3 cellular contexts compared by ENCODE assay signal in the genomic region with DNA sequence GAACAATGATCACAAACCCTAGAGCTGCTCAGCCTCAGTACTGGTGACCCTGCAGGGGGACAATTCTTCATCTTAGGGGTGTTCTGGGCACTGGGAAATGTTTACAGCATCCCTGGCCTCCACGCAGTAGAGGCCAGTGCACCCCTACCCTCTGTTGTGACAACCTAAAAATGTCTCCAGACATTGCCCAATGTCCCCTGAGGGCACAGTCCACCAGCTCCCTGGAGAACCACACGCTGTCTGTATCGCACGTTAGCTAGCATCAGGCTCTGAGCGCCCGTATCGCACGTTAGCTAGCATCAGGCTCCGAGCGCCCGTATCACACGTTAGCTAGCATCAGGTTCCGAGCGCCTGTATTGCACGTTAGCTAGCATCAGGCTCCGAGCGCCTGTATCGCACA.
TF ChIP-seq lines count a peak whose summit lies in the region.

No MANE protein-coding gene starts in this region.

TF ChIP-seq in liver, 16 proteins besides CTCF, POLR2A, EP300 and RAD21 (continued from another document):
- TF ChIP-seq RXRA (IDR thresholded peaks at IDR 0.05): peak in 1 of 2 donors; percentile 40
- TF ChIP-seq GABPA (IDR thresholded peaks at IDR 0.05 in 1 of 2, conservative IDR thresholded peaks at IDR 0.05 in 1 of 2): no peak

TF ChIP-seq in HepG2, 621 proteins besides CTCF, POLR2A, EP300 and RAD21 (continues in another document):
- TF ChIP-seq, protein P1, sequence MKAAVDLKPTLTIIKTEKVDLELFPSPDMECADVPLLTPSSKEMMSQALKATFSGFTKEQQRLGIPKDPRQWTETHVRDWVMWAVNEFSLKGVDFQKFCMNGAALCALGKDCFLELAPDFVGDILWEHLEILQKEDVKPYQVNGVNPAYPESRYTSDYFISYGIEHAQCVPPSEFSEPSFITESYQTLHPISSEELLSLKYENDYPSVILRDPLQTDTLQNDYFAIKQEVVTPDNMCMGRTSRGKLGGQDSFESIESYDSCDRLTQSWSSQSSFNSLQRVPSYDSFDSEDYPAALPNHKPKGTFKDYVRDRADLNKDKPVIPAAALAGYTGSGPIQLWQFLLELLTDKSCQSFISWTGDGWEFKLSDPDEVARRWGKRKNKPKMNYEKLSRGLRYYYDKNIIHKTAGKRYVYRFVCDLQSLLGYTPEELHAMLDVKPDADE (CRISPR knock-in tag; IDR thresholded peaks at IDR 0.05): no peak
- TF ChIP-seq, protein P2, sequence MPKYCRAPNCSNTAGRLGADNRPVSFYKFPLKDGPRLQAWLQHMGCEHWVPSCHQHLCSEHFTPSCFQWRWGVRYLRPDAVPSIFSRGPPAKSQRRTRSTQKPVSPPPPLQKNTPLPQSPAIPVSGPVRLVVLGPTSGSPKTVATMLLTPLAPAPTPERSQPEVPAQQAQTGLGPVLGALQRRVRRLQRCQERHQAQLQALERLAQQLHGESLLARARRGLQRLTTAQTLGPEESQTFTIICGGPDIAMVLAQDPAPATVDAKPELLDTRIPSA (CRISPR knock-in tag; IDR thresholded peaks at IDR 0.05; ENCODE audit: borderline replicate concordance): no peak
- TF ChIP-seq ZNF326 (CRISPR knock-in tag; IDR thresholded peaks at IDR 0.05; ENCODE audit: borderline replicate concordance) (no peak), RFXANK (CRISPR knock-in tag; IDR thresholded peaks at IDR 0.05) (no peak), ZNF234 (CRISPR knock-in tag; conservative IDR thresholded peaks at IDR 0.05) (no peak), ARID2 (CRISPR knock-in tag; IDR thresholded peaks at IDR 0.05; ENCODE audit: borderline replicate concordance) (no peak), ZFP36 (IDR thresholded peaks at IDR 0.05; ENCODE audit: borderline replicate concordance, low read depth, low read length, partially characterized antibody) (no peak), ZNF3 (CRISPR knock-in tag; IDR thresholded peaks at IDR 0.05) (no peak), HNRNPLL (IDR thresholded peaks at IDR 0.05; ENCODE audit: low read depth, low read length, poor library complexity, severe bottlenecking) (no peak), NCOR1 (IDR thresholded peaks at IDR 0.05; ENCODE audit: borderline replicate concordance, low read length) (no peak), FOXP1 (IDR thresholded peaks at IDR 0.05) (no peak), FOXP1 (CRISPR knock-in tag; IDR thresholded peaks at IDR 0.05) (no peak), ATAD3A (CRISPR knock-in tag; IDR thresholded peaks at IDR 0.05) (no peak)
- TF ChIP-seq, protein P3, sequence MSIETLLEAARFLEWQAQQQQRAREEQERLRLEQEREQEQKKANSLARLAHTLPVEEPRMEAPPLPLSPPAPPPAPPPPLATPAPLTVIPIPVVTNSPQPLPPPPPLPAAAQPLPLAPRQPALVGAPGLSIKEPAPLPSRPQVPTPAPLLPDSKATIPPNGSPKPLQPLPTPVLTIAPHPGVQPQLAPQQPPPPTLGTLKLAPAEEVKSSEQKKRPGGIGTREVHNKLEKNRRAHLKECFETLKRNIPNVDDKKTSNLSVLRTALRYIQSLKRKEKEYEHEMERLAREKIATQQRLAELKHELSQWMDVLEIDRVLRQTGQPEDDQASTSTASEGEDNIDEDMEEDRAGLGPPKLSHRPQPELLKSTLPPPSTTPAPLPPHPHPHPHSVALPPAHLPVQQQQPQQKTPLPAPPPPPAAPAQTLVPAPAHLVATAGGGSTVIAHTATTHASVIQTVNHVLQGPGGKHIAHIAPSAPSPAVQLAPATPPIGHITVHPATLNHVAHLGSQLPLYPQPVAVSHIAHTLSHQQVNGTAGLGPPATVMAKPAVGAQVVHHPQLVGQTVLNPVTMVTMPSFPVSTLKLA (IDR thresholded peaks at IDR 0.05): no peak
- TF ChIP-seq, protein P4, sequence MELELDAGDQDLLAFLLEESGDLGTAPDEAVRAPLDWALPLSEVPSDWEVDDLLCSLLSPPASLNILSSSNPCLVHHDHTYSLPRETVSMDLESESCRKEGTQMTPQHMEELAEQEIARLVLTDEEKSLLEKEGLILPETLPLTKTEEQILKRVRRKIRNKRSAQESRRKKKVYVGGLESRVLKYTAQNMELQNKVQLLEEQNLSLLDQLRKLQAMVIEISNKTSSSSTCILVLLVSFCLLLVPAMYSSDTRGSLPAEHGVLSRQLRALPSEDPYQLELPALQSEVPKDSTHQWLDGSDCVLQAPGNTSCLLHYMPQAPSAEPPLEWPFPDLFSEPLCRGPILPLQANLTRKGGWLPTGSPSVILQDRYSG (CRISPR knock-in tag; IDR thresholded peaks at IDR 0.05): no peak
- TF ChIP-seq, protein P5, sequence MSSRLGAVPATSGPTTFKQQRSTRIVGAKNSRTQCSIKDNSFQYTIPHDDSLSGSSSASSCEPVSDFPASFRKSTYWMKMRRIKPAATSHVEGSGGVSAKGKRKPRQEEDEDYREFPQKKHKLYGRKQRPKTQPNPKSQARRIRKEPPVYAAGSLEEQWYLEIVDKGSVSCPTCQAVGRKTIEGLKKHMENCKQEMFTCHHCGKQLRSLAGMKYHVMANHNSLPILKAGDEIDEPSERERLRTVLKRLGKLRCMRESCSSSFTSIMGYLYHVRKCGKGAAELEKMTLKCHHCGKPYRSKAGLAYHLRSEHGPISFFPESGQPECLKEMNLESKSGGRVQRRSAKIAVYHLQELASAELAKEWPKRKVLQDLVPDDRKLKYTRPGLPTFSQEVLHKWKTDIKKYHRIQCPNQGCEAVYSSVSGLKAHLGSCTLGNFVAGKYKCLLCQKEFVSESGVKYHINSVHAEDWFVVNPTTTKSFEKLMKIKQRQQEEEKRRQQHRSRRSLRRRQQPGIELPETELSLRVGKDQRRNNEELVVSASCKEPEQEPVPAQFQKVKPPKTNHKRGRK (CRISPR knock-in tag; IDR thresholded peaks at IDR 0.05): no peak
- TF ChIP-seq, protein P6, sequence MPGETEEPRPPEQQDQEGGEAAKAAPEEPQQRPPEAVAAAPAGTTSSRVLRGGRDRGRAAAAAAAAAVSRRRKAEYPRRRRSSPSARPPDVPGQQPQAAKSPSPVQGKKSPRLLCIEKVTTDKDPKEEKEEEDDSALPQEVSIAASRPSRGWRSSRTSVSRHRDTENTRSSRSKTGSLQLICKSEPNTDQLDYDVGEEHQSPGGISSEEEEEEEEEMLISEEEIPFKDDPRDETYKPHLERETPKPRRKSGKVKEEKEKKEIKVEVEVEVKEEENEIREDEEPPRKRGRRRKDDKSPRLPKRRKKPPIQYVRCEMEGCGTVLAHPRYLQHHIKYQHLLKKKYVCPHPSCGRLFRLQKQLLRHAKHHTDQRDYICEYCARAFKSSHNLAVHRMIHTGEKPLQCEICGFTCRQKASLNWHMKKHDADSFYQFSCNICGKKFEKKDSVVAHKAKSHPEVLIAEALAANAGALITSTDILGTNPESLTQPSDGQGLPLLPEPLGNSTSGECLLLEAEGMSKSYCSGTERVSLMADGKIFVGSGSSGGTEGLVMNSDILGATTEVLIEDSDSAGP (CRISPR knock-in tag; IDR thresholded peaks at IDR 0.05; ENCODE audit: borderline replicate concordance): no peak
- TF ChIP-seq, protein P7, sequence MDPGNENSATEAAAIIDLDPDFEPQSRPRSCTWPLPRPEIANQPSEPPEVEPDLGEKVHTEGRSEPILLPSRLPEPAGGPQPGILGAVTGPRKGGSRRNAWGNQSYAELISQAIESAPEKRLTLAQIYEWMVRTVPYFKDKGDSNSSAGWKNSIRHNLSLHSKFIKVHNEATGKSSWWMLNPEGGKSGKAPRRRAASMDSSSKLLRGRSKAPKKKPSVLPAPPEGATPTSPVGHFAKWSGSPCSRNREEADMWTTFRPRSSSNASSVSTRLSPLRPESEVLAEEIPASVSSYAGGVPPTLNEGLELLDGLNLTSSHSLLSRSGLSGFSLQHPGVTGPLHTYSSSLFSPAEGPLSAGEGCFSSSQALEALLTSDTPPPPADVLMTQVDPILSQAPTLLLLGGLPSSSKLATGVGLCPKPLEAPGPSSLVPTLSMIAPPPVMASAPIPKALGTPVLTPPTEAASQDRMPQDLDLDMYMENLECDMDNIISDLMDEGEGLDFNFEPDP (CRISPR knock-in tag; conservative IDR thresholded peaks at IDR 0.05): no peak

TF ChIP-seq in GM12878, 131 proteins besides CTCF, POLR2A, EP300 and RAD21:
- TF ChIP-seq, protein P8, sequence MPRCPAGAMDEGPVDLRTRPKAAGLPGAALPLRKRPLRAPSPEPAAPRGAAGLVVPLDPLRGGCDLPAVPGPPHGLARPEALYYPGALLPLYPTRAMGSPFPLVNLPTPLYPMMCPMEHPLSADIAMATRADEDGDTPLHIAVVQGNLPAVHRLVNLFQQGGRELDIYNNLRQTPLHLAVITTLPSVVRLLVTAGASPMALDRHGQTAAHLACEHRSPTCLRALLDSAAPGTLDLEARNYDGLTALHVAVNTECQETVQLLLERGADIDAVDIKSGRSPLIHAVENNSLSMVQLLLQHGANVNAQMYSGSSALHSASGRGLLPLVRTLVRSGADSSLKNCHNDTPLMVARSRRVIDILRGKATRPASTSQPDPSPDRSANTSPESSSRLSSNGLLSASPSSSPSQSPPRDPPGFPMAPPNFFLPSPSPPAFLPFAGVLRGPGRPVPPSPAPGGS (IDR thresholded peaks at IDR 0.05; ENCODE audit: borderline replicate concordance, insufficient read depth, low read depth, low read length, poor library complexity, severe bottlenecking): peak; percentile 88
- TF ChIP-seq BMI1 (IDR thresholded peaks at IDR 0.05; ENCODE audit: borderline replicate concordance): no peak
- no peak for TF ChIP-seq SREBF1 (IDR thresholded peaks at IDR 0.05; ENCODE audit: low read length)
